Comparison of ENCODE assay signal across 1 cellular context in genomic region chr5:162248107-162248713, GRCh38.
TF ChIP-seq lines count a peak whose summit lies in the region.

No MANE protein-coding gene starts in this region.

TF ChIP-seq in GM23338, 12 proteins besides CTCF, POLR2A, EP300 and RAD21:
- TF ChIP-seq ZNF462 (CRISPR knock-in tag; IDR thresholded peaks at IDR 0.05) (0 out of 2 replicates have a peak, but pooled peaks have one; percentile 43), STAT1 (IDR thresholded peaks at IDR 0.05; ENCODE audit: unreplicated experiment) (no peak), ZNF331 (CRISPR knock-in tag; IDR thresholded peaks at IDR 0.05; ENCODE audit: low read depth) (no peak), ZNF114 (CRISPR knock-in tag; IDR thresholded peaks at IDR 0.05) (no peak)
